Comparison of ENCODE assay signal across 26 cellular contexts in genomic region chr14:52103416-52103815, GRCh38. TPM values are rescaled to one million over a fixed set of nuclear protein-coding genes. Genes with fewer than 3 reads are reported as not detected.
"Had no signal": no experiment of that assay in that cellular context is flagged by ENCODE, and none has a peak within 500 bp of the region (broad histone marks: within the 10 kb centered on the region; RNA-seq: fewer than 3 reads in every experiment).

No MANE protein-coding gene starts in this region.

- H3K36me3 ChIP-seq: heart right ventricle, sigmoid colon, stomach, tibial artery, upper lobe of right lung had no signal

- H3K4me2 ChIP-seq: smooth muscle cell had no signal

- H3K9ac ChIP-seq: parathyroid adenoma had no signal

- H3K4me1 Mint-ChIP-seq: activated B cell treated with CpG ODN at 0.5 μM for 24 hours; activated naive CD4-positive, alpha-beta T cell treated with anti-CD3 and anti-CD28 coated beads, Interleukin-2, amount 50 U/mL, for 24 hours; activated naive CD8-positive, alpha-beta T cell treated with anti-CD3 and anti-CD28 coated beads, Interleukin-2, amount 50 U/mL, for 24 hours; naive thymus-derived CD4-positive, alpha-beta T cell; neural crest cell; stimulated activated naive B cell treated with anti-CD40 and anti-IgM and Interleukin-4, amounts not matched to agents 10 μg/mL and 1 μg/mL and 100 μg/mL, for 72 hours had no signal

- H3K27me3 ChIP-seq: heart right ventricle, sigmoid colon, stomach, tibial artery, upper lobe of right lung had no signal

- DNase-seq: activated B cell treated with CpG ODN at 0.5 μM for 24 hours; activated CD4-positive, alpha-beta T cell treated with anti-CD3 and anti-CD28 coated beads, Interleukin-2, amount 50 U/mL, for 1 hour; activated CD8-positive, alpha-beta T cell treated with anti-CD3 and anti-CD28 coated beads for 36 hours; activated naive CD8-positive, alpha-beta T cell treated with anti-CD3 and anti-CD28 coated beads, Interleukin-2, amount 50 U/mL, for 24 hours; activated T-cell treated with anti-CD3 and anti-CD28 coated beads, Interleukin-2, amount 50 U/mL, for 48 hours; amygdala; caudate nucleus; endodermal cell; foreskin melanocyte; heart right ventricle; midbrain; naive thymus-derived CD4-positive, alpha-beta T cell; occipital lobe; psoas muscle; sigmoid colon; stimulated activated CD4-positive, alpha-beta T cell treated with anti-CD3 and anti-CD28 coated beads, Interleukin-2, amount 100 ng/mL, for 24 hours; stimulated activated naive B cell treated with anti-CD40 and anti-IgM and Interleukin-4, amounts not matched to agents 10 μg/mL and 1 μg/mL and 100 μg/mL, for 72 hours; stomach; tibial artery; upper lobe of right lung had no signal

- H3K79me2 ChIP-seq: parathyroid adenoma had no signal

- H3K9me3 Mint-ChIP-seq: activated B cell treated with CpG ODN at 0.5 μM for 24 hours; activated CD8-positive, alpha-beta T cell treated with anti-CD3 and anti-CD28 coated beads for 36 hours; activated naive CD4-positive, alpha-beta T cell treated with anti-CD3 and anti-CD28 coated beads, Interleukin-2, amount 50 U/mL, for 24 hours; activated naive CD8-positive, alpha-beta T cell treated with anti-CD3 and anti-CD28 coated beads, Interleukin-2, amount 50 U/mL, for 24 hours; activated T-helper 2 cell treated with anti-CD3 and anti-CD28 coated beads, Interferon-gamma antibody, Interleukin-2, Interleukin-4, amounts not matched to agents 10 μg/mL and 5 μg/mL and 100 μg/mL, durations not matched to agents 14 hours and 24 hours and 36 hours; dendritic cell treated with granulocyte-macrophage colony-stimulating factor and Interleukin-4, amounts not matched to agents 40 ng/mL and 50 ng/mL, for 4 days; endodermal cell; neural crest cell; stimulated activated naive B cell treated with anti-CD40 and anti-IgM and Interleukin-4, amounts not matched to agents 10 μg/mL and 1 μg/mL and 100 μg/mL, for 72 hours had no signal

- H3K9me3 ChIP-seq: heart right ventricle, psoas muscle, sigmoid colon, stomach, tibial artery, upper lobe of right lung had no signal

- H3K36me3 Mint-ChIP-seq: activated naive CD4-positive, alpha-beta T cell treated with anti-CD3 and anti-CD28 coated beads, Interleukin-2, amount 50 U/mL, for 24 hours; naive thymus-derived CD4-positive, alpha-beta T cell; stimulated activated naive B cell treated with anti-CD40 and anti-IgM and Interleukin-4, amounts not matched to agents 10 μg/mL and 1 μg/mL and 100 μg/mL, for 72 hours had no signal

- H3K4me3 Mint-ChIP-seq: activated B cell treated with CpG ODN at 0.5 μM for 24 hours; activated CD8-positive, alpha-beta T cell treated with anti-CD3 and anti-CD28 coated beads for 36 hours; activated naive CD4-positive, alpha-beta T cell treated with anti-CD3 and anti-CD28 coated beads, Interleukin-2, amount 50 U/mL, for 24 hours; activated naive CD8-positive, alpha-beta T cell treated with anti-CD3 and anti-CD28 coated beads, Interleukin-2, amount 50 U/mL, for 24 hours; dendritic cell treated with granulocyte-macrophage colony-stimulating factor and Interleukin-4, amounts not matched to agents 40 ng/mL and 50 ng/mL, for 4 days; endodermal cell; naive thymus-derived CD4-positive, alpha-beta T cell; neural crest cell; stimulated activated naive B cell treated with anti-CD40 and anti-IgM and Interleukin-4, amounts not matched to agents 10 μg/mL and 1 μg/mL and 100 μg/mL, for 72 hours had no signal

- H3K27me3 Mint-ChIP-seq: activated B cell treated with CpG ODN at 0.5 μM for 24 hours; activated CD8-positive, alpha-beta T cell treated with anti-CD3 and anti-CD28 coated beads for 36 hours; activated naive CD8-positive, alpha-beta T cell treated with anti-CD3 and anti-CD28 coated beads, Interleukin-2, amount 50 U/mL, for 24 hours; dendritic cell treated with granulocyte-macrophage colony-stimulating factor and Interleukin-4, amounts not matched to agents 40 ng/mL and 50 ng/mL, for 4 days; stimulated activated naive B cell treated with anti-CD40 and anti-IgM and Interleukin-4, amounts not matched to agents 10 μg/mL and 1 μg/mL and 100 μg/mL, for 72 hours had no signal

- H3K27ac ChIP-seq: heart right ventricle, parathyroid adenoma, psoas muscle, sigmoid colon, stomach, tibial artery, upper lobe of right lung had no signal

- H3K27ac Mint-ChIP-seq: activated B cell treated with CpG ODN at 0.5 μM for 24 hours; activated CD8-positive, alpha-beta T cell treated with anti-CD3 and anti-CD28 coated beads for 36 hours; activated naive CD4-positive, alpha-beta T cell treated with anti-CD3 and anti-CD28 coated beads, Interleukin-2, amount 50 U/mL, for 24 hours; activated naive CD8-positive, alpha-beta T cell treated with anti-CD3 and anti-CD28 coated beads, Interleukin-2, amount 50 U/mL, for 24 hours; activated T-helper 2 cell treated with anti-CD3 and anti-CD28 coated beads, Interferon-gamma antibody, Interleukin-2, Interleukin-4, amounts not matched to agents 10 μg/mL and 5 μg/mL and 100 μg/mL, durations not matched to agents 14 hours and 24 hours and 36 hours; dendritic cell treated with granulocyte-macrophage colony-stimulating factor and Interleukin-4, amounts not matched to agents 40 ng/mL and 50 ng/mL, for 4 days; endodermal cell; naive thymus-derived CD4-positive, alpha-beta T cell; stimulated activated naive B cell treated with anti-CD40 and anti-IgM and Interleukin-4, amounts not matched to agents 10 μg/mL and 1 μg/mL and 100 μg/mL, for 72 hours had no signal

- H2AFZ ChIP-seq: parathyroid adenoma had no signal

- H3K4me1 ChIP-seq: parathyroid adenoma, psoas muscle, tibial artery, upper lobe of right lung had no signal

- H3K4me3 ChIP-seq: heart right ventricle, psoas muscle, sigmoid colon, smooth muscle cell, stomach, tibial artery, upper lobe of right lung had no signal

RNA-seq across cellular contexts. Expression of gene NID2, which starts 34.6 kb away (rescaled TPM):
- total RNA-seq: activated B cell treated with CpG ODN at 0.5 μM for 24 hours had no signal
